33 cellular contexts compared by ENCODE assay signal in genomic region chr5:171789353-171789752, GRCh38. TPM values are rescaled to one million over a fixed set of nuclear protein-coding genes. Genes with fewer than 3 reads are reported as not detected.
"Had no signal": no experiment of that assay in that cellular context is flagged by ENCODE, and none has a peak within 500 bp of the region (broad histone marks: within the 10 kb centered on the region; RNA-seq: fewer than 3 reads in every experiment).

No MANE protein-coding gene starts in this region.

- H3K36me3 ChIP-seq: brain microvascular endothelial cell, breast epithelium had no signal

- DNase-seq: activated B cell treated with CpG ODN at 0.5 μM for 24 hours; activated CD4-positive, alpha-beta memory T cell treated with anti-CD3 and anti-CD28 coated beads, Interleukin-2, amount 10 ng/mL, durations not matched to agents 7 days and 5 days; activated CD4-positive, alpha-beta T cell treated with anti-CD3 and anti-CD28 coated beads for 36 hours; activated CD4-positive, alpha-beta T cell treated with anti-CD3 and anti-CD28 coated beads for 48 hours; activated CD4-positive, alpha-beta T cell treated with anti-CD3 and anti-CD28 coated beads, Interleukin-2, amount 10 ng/mL, durations not matched to agents 7 days and 5 days; activated CD4-positive, alpha-beta T cell treated with anti-CD3 and anti-CD28 coated beads, Interleukin-2, amount 50 U/mL, for 48 hours; activated CD4-positive, CD25-positive, alpha-beta regulatory T cell treated with anti-CD3 and anti-CD28 coated beads, Interleukin-2, amount 50 U/mL, for 72 hours; activated CD8-positive, alpha-beta memory T cell treated with anti-CD3 and anti-CD28 coated beads for 24 hours; activated CD8-positive, alpha-beta memory T cell treated with anti-CD3 and anti-CD28 coated beads, Interleukin-2, amount 10 ng/mL, durations not matched to agents 7 days and 5 days; activated CD8-positive, alpha-beta memory T cell treated with anti-CD3 and anti-CD28 coated beads, Interleukin-2, amount 50 U/mL, for 48 hours; activated CD8-positive, alpha-beta T cell treated with anti-CD3 and anti-CD28 coated beads, Interleukin-2, amount 10 ng/mL, durations not matched to agents 7 days and 5 days; activated effector memory CD4-positive, alpha-beta T cell treated with Interleukin-2 at 50 U/mL for 16 hours; activated gamma-delta T cell; activated naive CD4-positive, alpha-beta T cell treated with anti-CD3 and anti-CD28 coated beads, Interleukin-2, amount 10 ng/mL, durations not matched to agents 7 days and 5 days; activated naive CD4-positive, alpha-beta T cell treated with Interleukin-2 at 50 U/mL for 16 hours; activated naive CD8-positive, alpha-beta T cell treated with anti-CD3 and anti-CD28 coated beads, Interleukin-2, amount 10 ng/mL, durations not matched to agents 7 days and 5 days; activated naive CD8-positive, alpha-beta T cell treated with anti-CD3 and anti-CD28 coated beads, Interleukin-2, amount 50 U/mL, for 24 hours; activated T-cell treated with anti-CD3 and anti-CD28 coated beads, Interleukin-2, amount 50 U/mL, for 24 hours; activated T-cell treated with anti-CD3 and anti-CD28 coated beads, Interleukin-2, amount 50 U/mL, for 48 hours; aorta; body of pancreas; brain microvascular endothelial cell; central memory CD4-positive, alpha-beta T cell; T-helper 2 cell; T-helper 9 cell had no signal

- H3K27ac ChIP-seq: body of pancreas, brain microvascular endothelial cell, breast epithelium, VCaP had no signal

- H3K4me3 ChIP-seq: body of pancreas, breast epithelium had no signal

- H3K27me3 ChIP-seq: body of pancreas, brain microvascular endothelial cell, breast epithelium had no signal

- H3K9me3 ChIP-seq: body of pancreas, breast epithelium had no signal

- FAIRE-seq: TTC549 had no signal

- ATAC-seq: activated CD4-positive, alpha-beta T cell treated with anti-CD3 and anti-CD28 coated beads for 36 hours; activated CD8-positive, alpha-beta memory T cell treated with anti-CD3 and anti-CD28 coated beads, Interleukin-2, amount 10 ng/mL, durations not matched to agents 7 days and 5 days; activated CD8-positive, alpha-beta T cell treated with anti-CD3 and anti-CD28 coated beads, Interleukin-2, amount 10 ng/mL, durations not matched to agents 7 days and 5 days; activated naive CD8-positive, alpha-beta T cell treated with anti-CD3 and anti-CD28 coated beads, Interleukin-2, amount 50 U/mL, for 24 hours; body of pancreas had no signal

- H3K4me1 ChIP-seq: body of pancreas, breast epithelium had no signal

RNA-seq across cellular contexts. Expression of gene SMIM23, which starts 3.7 kb away (rescaled TPM):
- total RNA-seq: activated B cell treated with CpG ODN at 0.5 μM for 24 hours; activated CD4-positive, alpha-beta memory T cell treated with anti-CD3 and anti-CD28 coated beads, Interleukin-2, amount 10 ng/mL, durations not matched to agents 7 days and 5 days; activated CD4-positive, alpha-beta T cell treated with anti-CD3 and anti-CD28 coated beads for 36 hours; activated CD4-positive, alpha-beta T cell treated with anti-CD3 and anti-CD28 coated beads, Interleukin-2, amount 10 ng/mL, durations not matched to agents 7 days and 5 days; activated CD8-positive, alpha-beta memory T cell treated with anti-CD3 and anti-CD28 coated beads, Interleukin-2, amount 10 ng/mL, durations not matched to agents 7 days and 5 days; activated CD8-positive, alpha-beta T cell treated with anti-CD3 and anti-CD28 coated beads, Interleukin-2, amount 10 ng/mL, durations not matched to agents 7 days and 5 days; activated naive CD8-positive, alpha-beta T cell treated with anti-CD3 and anti-CD28 coated beads, Interleukin-2, amount 10 ng/mL, durations not matched to agents 7 days and 5 days; activated T-helper 2 cell treated with anti-CD3 and anti-CD28 coated beads, Interferon-gamma antibody, Interleukin-2, Interleukin-4, amounts not matched to agents 10 μg/mL and 5 μg/mL and 100 μg/mL, durations not matched to agents 14 hours and 24 hours and 36 hours; aorta; astrocyte; body of pancreas; breast epithelium; cardiac septum; cerebellum had no signal
- polyA plus RNA-seq: adipose tissue, aorta had no signal
